In genomic region chrX:14362731-14363130, GRCh38 we compare ENCODE assay signal across 18 cellular contexts.
DNase-seq lines count a peak whose midpoint lies in the region; ATAC-seq, FAIRE-seq and TF ChIP-seq lines count a peak whose summit lies in the region.
"Had no signal": no experiment of that assay in that cellular context is flagged by ENCODE, and none has a peak within 500 bp of the region (broad histone marks: within the 10 kb centered on the region; RNA-seq: fewer than 3 reads in every experiment).

No MANE protein-coding gene starts in this region.

- H2BK12ac ChIP-seq in H1 (ENCODE audit: low read depth, low read length), result no peak overlapping the region

- DNase-seq in AG20443 (ENCODE audit: low spot score), result peak; percentile 16
- DNase-seq in HT1080 (ENCODE audit: low read depth), result peak; percentile 1
- no peak for DNase-seq in H1 (ENCODE audit: low read depth in 1 of 2, low spot score in 2 of 2)
- peak; percentile 80 for DNase-seq in foreskin melanocyte
- DNase-seq in activated CD4-positive, CD25-positive, alpha-beta regulatory T cell treated with anti-CD3 and anti-CD28 coated beads, Interleukin-2, amount 50 U/mL, for 72 hours, result no peak
- no peak for DNase-seq in naive thymus-derived CD8-positive, alpha-beta T cell
- DNase-seq in NCI-H345 (lab: John Stamatoyannopoulos, UW), result no peak
- DNase-seq in NCI-H2107 (lab: John Stamatoyannopoulos, UW), result no peak
- DNase-seq: AML-193; Calu3; CD4-positive, CD25-positive, alpha-beta regulatory T cell; DMS79; GDM1; GOT3; NCI-H1930; NCI-H526 had no signal

- no peak for TF ChIP-seq CTCF in H1 (IDR thresholded peaks at IDR 0.05; ENCODE audit: control extremely low read depth in 1 of 3, insufficient read depth in 1 of 3, low read depth in 1 of 3, low read length in 3 of 3)

- H3K9me3 ChIP-seq in H1 (ENCODE audit: insufficient read depth in 2 of 2, low read depth in 1 of 2, low read length in 1 of 2), result no peaks in the 10 kb centered on the region

- H2BK120ac ChIP-seq in H1 (replicated peaks; ENCODE audit: low read depth, low read length), result no peak overlapping the region

- no peak overlapping the region for H2AFZ ChIP-seq in H1 (ENCODE audit: low read length)

- no peak overlapping the region for H3K4me2 ChIP-seq in H1 (ENCODE audit: insufficient read depth in 1 of 2, low read depth in 2 of 2, low read length in 2 of 2)

- no peaks in the 10 kb centered on the region for H3K27me3 ChIP-seq in H1 (replicated peaks in 1 of 4; ENCODE audit: control insufficient read depth in 3 of 4, extremely low read depth in 1 of 4, insufficient read depth in 3 of 4, low read length in 3 of 4)

- POLR2A ChIA-PET in H1 (lab: Charles Lee; ENCODE audit: partially characterized antibody), result interaction anchor here (0.9 kb wide), 1 partner anchor 510 kb away, joined by 3 read pairs; the partner anchor contains the start of genes FANCB and MOSPD2
- POLR2A ChIA-PET in naive thymus-derived CD8-positive, alpha-beta T cell (lab: Charles Lee), result no interaction called here

- FAIRE-seq in H1 (lab: Jason Lieb, UNC), result no peak
- FAIRE-seq: A204.1 had no signal

- no peak overlapping the region for H2AK5ac ChIP-seq in H1 (ENCODE audit: low read depth, low read length)

- no peak overlapping the region for H3K23ac ChIP-seq in H1 (ENCODE audit: insufficient read length)

- TF ChIP-seq EP300 in H1 (IDR thresholded peaks at IDR 0.05; ENCODE audit: borderline replicate concordance in 1 of 2, low read depth in 2 of 2, low read length in 2 of 2), result no peak

- H2BK5ac ChIP-seq in H1 (ENCODE audit: low read depth, low read length), result no peak overlapping the region; the same call in 1 of the 2 replicates

- no peaks in the 10 kb centered on the region for H3K23me2 ChIP-seq in H1 (ENCODE audit: low read depth, low read length)

- H3K14ac ChIP-seq in H1 (ENCODE audit: insufficient read length), result no peak overlapping the region

- no peaks in the 10 kb centered on the region for H3K36me3 ChIP-seq in H1 (ENCODE audit: control insufficient read depth in 2 of 4, insufficient read depth in 4 of 4, low read length in 3 of 4)

- H3K27me3 Mint-ChIP-seq in naive thymus-derived CD8-positive, alpha-beta T cell, result peaks cover 0 to 3% (median 0%) of the 10 kb centered on the region in 5 donors
- H3K27me3 Mint-ChIP-seq: CD4-positive, CD25-positive, alpha-beta regulatory T cell had no signal

- H3K27ac Mint-ChIP-seq in naive thymus-derived CD8-positive, alpha-beta T cell, result no peak overlapping the region
- H3K27ac Mint-ChIP-seq: CD4-positive, CD25-positive, alpha-beta regulatory T cell had no signal

- H4K20me1 ChIP-seq in H1 (replicated peaks in 1 of 2; ENCODE audit: control insufficient read depth in 1 of 2, insufficient read depth in 2 of 2, low read length in 2 of 2), result no peaks in the 10 kb centered on the region

- H3K4me3 ChIP-seq in H1 (ENCODE audit: extremely low read depth in 1 of 4, insufficient read depth in 2 of 4, low read depth in 3 of 4, low read length in 4 of 4), result no peak overlapping the region

- no peak overlapping the region for H4K5ac ChIP-seq in H1 (ENCODE audit: insufficient read length, low read depth, low read length)

- TF ChIP-seq RAD21 in H1 (IDR thresholded peaks at IDR 0.05 in 1 of 2, conservative IDR thresholded peaks at IDR 0.05 in 1 of 2; ENCODE audit: low read depth in 2 of 2, low read length in 2 of 2), result no peak

- H3K79me1 ChIP-seq in H1 (ENCODE audit: low read depth, low read length), result no peaks in the 10 kb centered on the region

- no peak for TF ChIP-seq POLR2A in H1 (IDR thresholded peaks at IDR 0.05; ENCODE audit: control extremely low read depth in 1 of 2, low read depth in 2 of 2, low read length in 2 of 2)

- no peak for ATAC-seq in naive thymus-derived CD8-positive, alpha-beta T cell

- no peak overlapping the region for H2BK20ac ChIP-seq in H1 (ENCODE audit: low read length)

- no peak overlapping the region for H3K18ac ChIP-seq in H1 (ENCODE audit: extremely low read depth, low read length)

- no peaks in the 10 kb centered on the region for H3K4me1 Mint-ChIP-seq in naive thymus-derived CD8-positive, alpha-beta T cell
- H3K4me1 Mint-ChIP-seq: CD4-positive, CD25-positive, alpha-beta regulatory T cell had no signal

- H3K79me2 ChIP-seq in H1 (ENCODE audit: control insufficient read depth in 1 of 2, insufficient read depth in 2 of 2, low read length in 2 of 2), result no peaks in the 10 kb centered on the region

- H3K27ac ChIP-seq in H1 (ENCODE audit: low read depth, low read length), result no peak overlapping the region
- H3K27ac ChIP-seq: RWPE1 had no signal

- H3K4me3 Mint-ChIP-seq in naive thymus-derived CD8-positive, alpha-beta T cell, result no peak overlapping the region
- H3K4me3 Mint-ChIP-seq: CD4-positive, CD25-positive, alpha-beta regulatory T cell had no signal

- H3K9ac ChIP-seq in H1 (replicated peaks in 1 of 4; ENCODE audit: extremely low read depth in 1 of 4, low read depth in 3 of 4, low read length in 3 of 4), result no peak overlapping the region

- H3K56ac ChIP-seq in H1 (replicated peaks; ENCODE audit: insufficient read length, low read depth, low read length), result no peak overlapping the region

- H2BK15ac ChIP-seq in H1 (ENCODE audit: low read length), result no peak overlapping the region

- 93% methylated on average over 1 of the region's 1 CpG; no CpG with 5 or more reads in 1 of the 2 experiments for WGBS in H1 (ENCODE audit: extremely low coverage in 1 of 2, insufficient coverage in 1 of 2, insufficient read length in 1 of 2, insufficient replicate concordance in 2 of 2, low coverage in 1 of 2, low lambda C conversion rate in 2 of 2, missing lambda C conversion rate in 1 of 2), 2 experiments

- no peak overlapping the region for H4K8ac ChIP-seq in H1 (ENCODE audit: extremely low read depth, insufficient read depth, low read length)

- H3K4me1 ChIP-seq in H1 (replicated peaks in 1 of 4; ENCODE audit: control insufficient read depth in 3 of 4, insufficient read depth in 4 of 4, low read length in 3 of 4), result no peaks in the 10 kb centered on the region; a peak in 2 of 7 replicates

- CTCF ChIA-PET in H1 (lab: Charles Lee; ENCODE audit: partially characterized antibody), result no interaction called here

- no peak overlapping the region for H3K4ac ChIP-seq in H1 (replicated peaks; ENCODE audit: insufficient read length, low read depth, low read length)

- peaks cover 0 to 7% (median 0%) of the 10 kb centered on the region in 9 donors for H3K9me3 Mint-ChIP-seq in naive thymus-derived CD8-positive, alpha-beta T cell
- H3K9me3 Mint-ChIP-seq: CD4-positive, CD25-positive, alpha-beta regulatory T cell had no signal

- H4K91ac ChIP-seq in H1 (replicated peaks; ENCODE audit: insufficient read length, low read length), result peak overlapping the region; percentile 54

- H3K36me3 Mint-ChIP-seq in naive thymus-derived CD8-positive, alpha-beta T cell, result no peaks in the 10 kb centered on the region
- H3K36me3 Mint-ChIP-seq: CD4-positive, CD25-positive, alpha-beta regulatory T cell had no signal

TF ChIP-seq in H1, 55 proteins besides CTCF, POLR2A, EP300 and RAD21:
- TF ChIP-seq SIX5 (IDR thresholded peaks at IDR 0.05; ENCODE audit: low read depth, low read length) (no peak), SP2 (IDR thresholded peaks at IDR 0.05; ENCODE audit: low read length) (no peak), CHD1 (IDR thresholded peaks at IDR 0.05; ENCODE audit: low read depth, low read length) (no peak), KDM1A (IDR thresholded peaks at IDR 0.05; ENCODE audit: borderline replicate concordance, low read length) (no peak), RFX5 (IDR thresholded peaks at IDR 0.05; ENCODE audit: borderline replicate concordance, low read depth, low read length) (no peak), POU5F1 (IDR thresholded peaks at IDR 0.05; ENCODE audit: low read depth, low read length) (no peak), SP4 (IDR thresholded peaks at IDR 0.05; ENCODE audit: low read length) (no peak), MAX (IDR thresholded peaks at IDR 0.05) (no peak)

Comparison
In these comparisons a context has a peak if more than half of its experiments do, and no peak if none do; other contexts are left out.
1. DNase-seq: peak in AG20443 (single experiment), HT1080 (single experiment) and foreskin melanocyte (single experiment); none in H1 (0 of 2), activated CD4-positive, CD25-positive, alpha-beta regulatory T cell treated with anti-CD3 and anti-CD28 coated beads, Interleukin-2, amount 50 U/mL, for 72 hours (single experiment), naive thymus-derived CD8-positive, alpha-beta T cell (0 of 10), NCI-H345 (single experiment) and NCI-H2107 (single experiment).